In genomic region chr9:112559629-112560413, GRCh38 we compare ENCODE assay signal across 1 cellular context.
A peak's percentile ranks its signal among the peaks of the same experiment; 100 is the strongest.
TF ChIP-seq lines count a peak whose summit lies in the region.

No MANE protein-coding gene starts in this region.

TF ChIP-seq in K562, 482 proteins besides CTCF, POLR2A, EP300 and RAD21 (continued from another document and continues in another):
- TF ChIP-seq ZNF740 (CRISPR knock-in tag; IDR thresholded peaks at IDR 0.05) (no peak), ZNF740 (tag; IDR thresholded peaks at IDR 0.05) (no peak), ZNF583 (CRISPR knock-in tag; IDR thresholded peaks at IDR 0.05) (no peak), ZNF274 (IDR thresholded peaks at IDR 0.05; ENCODE audit: borderline replicate concordance, low read depth, low read length) (no peak), THAP12 (CRISPR knock-in tag; IDR thresholded peaks at IDR 0.05) (no peak), NCOA6 (IDR thresholded peaks at IDR 0.05) (no peak), CCNT2 (IDR thresholded peaks at IDR 0.05; ENCODE audit: borderline replicate concordance, extremely low read depth, insufficient read length, low read depth, low read length) (no peak), PKNOX1 (IDR thresholded peaks at IDR 0.05) (no peak), SETDB1 (IDR thresholded peaks at IDR 0.05; ENCODE audit: low read length) (no peak), SP2 (IDR thresholded peaks at IDR 0.05; ENCODE audit: extremely low read depth, low read depth, low read length, poor library complexity, severe bottlenecking) (no peak), ATF2 (CRISPR knock-in tag; IDR thresholded peaks at IDR 0.05) (no peak), HMGN3 (IDR thresholded peaks at IDR 0.05; ENCODE audit: borderline replicate concordance, extremely low read depth, insufficient read length, low read depth, low read length) (no peak), ZFP36 (IDR thresholded peaks at IDR 0.05; ENCODE audit: low read depth, low read length, partially characterized antibody) (no peak), SMARCA4 (IDR thresholded peaks at IDR 0.05) (peak; percentile 95), ZNF224 (CRISPR knock-in tag; IDR thresholded peaks at IDR 0.05) (no peak), GTF2E2 (tag; IDR thresholded peaks at IDR 0.05) (no peak), RHOXF2B (CRISPR knock-in tag; conservative IDR thresholded peaks at IDR 0.05) (no peak), ZNF232 (CRISPR knock-in tag; IDR thresholded peaks at IDR 0.05) (0 out of 2 replicates have a peak, but pooled peaks have one; percentile 60), CC2D1A (IDR thresholded peaks at IDR 0.05) (peak; percentile 68), KLF10 (CRISPR knock-in tag; IDR thresholded peaks at IDR 0.05) (no peak), HMG20A (CRISPR knock-in tag; conservative IDR thresholded peaks at IDR 0.05) (no peak), PHB2 (IDR thresholded peaks at IDR 0.05; ENCODE audit: low read depth) (no peak), EP400 (IDR thresholded peaks at IDR 0.05) (no peak), POLR2H (tag; IDR thresholded peaks at IDR 0.05; ENCODE audit: low read depth) (no peak), HDAC1 (IDR thresholded peaks at IDR 0.05) (peak in 1 of 2 experiments; percentile 68; a peak in 2 of 4 replicates), CEBPG (CRISPR knock-in tag; IDR thresholded peaks at IDR 0.05) (no peak), CEBPG (tag; conservative IDR thresholded peaks at IDR 0.05 in 1 of 2, IDR thresholded peaks at IDR 0.05 in 1 of 2) (no peak), ZNF561 (CRISPR knock-in tag; conservative IDR thresholded peaks at IDR 0.05) (no peak), STAG1 (CRISPR knock-in tag; IDR thresholded peaks at IDR 0.05; ENCODE audit: borderline replicate concordance) (no peak), MED1 (CRISPR knock-in tag; IDR thresholded peaks at IDR 0.05; ENCODE audit: borderline replicate concordance) (no peak), CBFA2T2 (conservative IDR thresholded peaks at IDR 0.05) (no peak; the same call in 1 of the 2 replicates), ZNF699 (CRISPR knock-in tag; IDR thresholded peaks at IDR 0.05; ENCODE audit: insufficient replicate concordance) (no peak), MXD1 (CRISPR knock-in tag; IDR thresholded peaks at IDR 0.05; ENCODE audit: borderline replicate concordance, poor library complexity, severe bottlenecking) (no peak), PTRF (tag; IDR thresholded peaks at IDR 0.05) (no peak), ESRRA (IDR thresholded peaks at IDR 0.05; ENCODE audit: borderline replicate concordance, low read depth) (no peak), EGR1 (conservative IDR thresholded peaks at IDR 0.05) (no peak), CBX2 (IDR thresholded peaks at IDR 0.05; ENCODE audit: insufficient read depth, low read length, poor library complexity, severe bottlenecking) (no peak), NFE2 (IDR thresholded peaks at IDR 0.05; ENCODE audit: low read depth) (peak; percentile 95), CBX8 (IDR thresholded peaks at IDR 0.05; ENCODE audit: borderline replicate concordance, extremely low read depth, low read depth, low read length, poor library complexity, severe bottlenecking) (no peak), SAFB (IDR thresholded peaks at IDR 0.05; ENCODE audit: borderline replicate concordance, low read depth, low read length) (no peak), NR2F6 (CRISPR knock-in tag; IDR thresholded peaks at IDR 0.05) (no peak), ZSCAN32 (CRISPR knock-in tag; IDR thresholded peaks at IDR 0.05) (no peak), ZNF140 (CRISPR knock-in tag; IDR thresholded peaks at IDR 0.05) (no peak), CHD2 (IDR thresholded peaks at IDR 0.05; ENCODE audit: low read depth, low read length) (no peak), GABPA (tag; conservative IDR thresholded peaks at IDR 0.05; ENCODE audit: low read depth) (no peak), SREBF2 (CRISPR knock-in tag; IDR thresholded peaks at IDR 0.05) (no peak), ZNF174 (CRISPR knock-in tag; IDR thresholded peaks at IDR 0.05) (no peak), SMARCC2 (IDR thresholded peaks at IDR 0.05; ENCODE audit: low read depth) (0 out of 2 replicates have a peak, but pooled peaks have one; percentile 57), CGGBP1 (CRISPR knock-in tag; IDR thresholded peaks at IDR 0.05) (no peak), NRF1 (conservative IDR thresholded peaks at IDR 0.05 in 1 of 2, IDR thresholded peaks at IDR 0.05 in 1 of 2) (0 out of 4 replicates have a peak, but pooled peaks of 1 of the 2 experiments have one; percentile 24), MBD1 (CRISPR knock-in tag; IDR thresholded peaks at IDR 0.05) (no peak), ERF (CRISPR knock-in tag; IDR thresholded peaks at IDR 0.05) (no peak), CUX1 (CRISPR knock-in tag; IDR thresholded peaks at IDR 0.05) (no peak), MIER1 (IDR thresholded peaks at IDR 0.05; ENCODE audit: low read depth) (0 out of 2 replicates have a peak, but pooled peaks have one; percentile 44), ETS2 (tag; IDR thresholded peaks at IDR 0.05; ENCODE audit: borderline replicate concordance, poor library complexity, severe bottlenecking) (no peak), ZNF764 (CRISPR knock-in tag; IDR thresholded peaks at IDR 0.05; ENCODE audit: low read depth) (no peak), ZNF121 (CRISPR knock-in tag; conservative IDR thresholded peaks at IDR 0.05) (no peak), USF1 (CRISPR knock-in tag; IDR thresholded peaks at IDR 0.05) (no peak)
